ENCODE assay signal across 8 cellular contexts in genomic region chr2:43218550-43219382, GRCh38. TPM values are rescaled to one million over a fixed set of nuclear protein-coding genes. Genes with fewer than 3 reads are reported as not detected.
A peak's percentile ranks its signal among the peaks of the same experiment; 100 is the strongest.
DNase-seq lines count a peak whose midpoint lies in the region; ATAC-seq and TF ChIP-seq lines count a peak whose summit lies in the region.

No MANE protein-coding gene starts in this region.

- H3K36me3 Mint-ChIP-seq in activated T-cell treated with anti-CD3 and anti-CD28 coated beads, Interleukin-2, amount 50 U/mL, for 4 hours (ENCODE audit: insufficient read depth): peaks cover 8% of the 10 kb centered on the region

- H3K27me3 ChIP-seq in fibroblast of lung (ENCODE audit: control insufficient read depth, insufficient read depth, low read length) (no peaks in the 10 kb centered on the region), osteoblast (ENCODE audit: insufficient read depth, low read length) (no peaks in the 10 kb centered on the region), vagina (no peaks in the 10 kb centered on the region)

- H3K4me3 ChIP-seq in fibroblast of lung (replicated peaks in 1 of 4; ENCODE audit: control extremely low read depth in 1 of 4, insufficient read depth in 1 of 4, low read depth in 3 of 4, low read length in 4 of 4) (peak overlapping the region; percentile 20 to 99 (median 57)), osteoblast (ENCODE audit: insufficient read depth, low read length) (peak overlapping the region; percentile 90), vagina (peak overlapping the region; percentile 97 to 99)

- TF ChIP-seq CTCF in fibroblast of lung (conservative IDR thresholded peaks at IDR 0.05 in 1 of 2, IDR thresholded peaks at IDR 0.05 in 1 of 2; ENCODE audit: low read depth in 1 of 2, low read length in 2 of 2): no peak
- TF ChIP-seq CTCF in osteoblast (IDR thresholded peaks at IDR 0.05; ENCODE audit: extremely low read depth, low read depth, low read length): no peak
- no peak for TF ChIP-seq CTCF in vagina (IDR thresholded peaks at IDR 0.05)

- H3K4me3 Mint-ChIP-seq in activated T-cell treated with anti-CD3 and anti-CD28 coated beads, Interleukin-2, amount 50 U/mL, for 4 hours: peak overlapping the region; percentile 91

- intact Hi-C loops in vagina (cut with DNase I): loop anchor here (5.0 kb wide), 1 partner anchor 759 kb away; no protein-coding TSS in a partner anchor

- H3K27ac ChIP-seq in fibroblast of lung (ENCODE audit: insufficient read depth, low read length) (peak overlapping the region; percentile 84), osteoblast (ENCODE audit: low read depth, low read length) (peak overlapping the region; percentile 68), vagina (peak overlapping the region; percentile 99)

- H3K4me1 ChIP-seq in fibroblast of lung (ENCODE audit: control insufficient read depth, extremely low read depth, insufficient read depth, low read length) (peaks cover 19% of the 10 kb centered on the region), osteoblast (ENCODE audit: insufficient read depth, low read length) (peaks cover 52% of the 10 kb centered on the region), vagina (peaks cover 45% of the 10 kb centered on the region)

- peaks cover 60% of the 10 kb centered on the region for H3K4me1 Mint-ChIP-seq in activated T-cell treated with anti-CD3 and anti-CD28 coated beads, Interleukin-2, amount 50 U/mL, for 4 hours (ENCODE audit: low read depth)

- peak overlapping the region; percentile 95 for H3K4me2 ChIP-seq in fibroblast of lung (ENCODE audit: extremely low read depth, insufficient read depth, low read length)
- peak overlapping the region; percentile 85 for H3K4me2 ChIP-seq in osteoblast (ENCODE audit: insufficient read depth, low read length)

- no peaks in the 10 kb centered on the region for H3K9me3 Mint-ChIP-seq in activated T-cell treated with anti-CD3 and anti-CD28 coated beads, Interleukin-2, amount 50 U/mL, for 4 hours

- H3K79me2 ChIP-seq in fibroblast of lung (ENCODE audit: control insufficient read depth, insufficient read depth, low read length) (peaks cover 23% of the 10 kb centered on the region), osteoblast (ENCODE audit: insufficient read depth, low read length) (peaks cover 32% of the 10 kb centered on the region)

- H3K36me3 ChIP-seq in fibroblast of lung (ENCODE audit: control insufficient read depth, insufficient read depth, low read length): peaks cover 2% of the 10 kb centered on the region
- H3K36me3 ChIP-seq in osteoblast (ENCODE audit: insufficient read depth, low read length): peaks cover 14% of the 10 kb centered on the region
- H3K36me3 ChIP-seq in vagina: peaks cover 0 to 18% of the 10 kb centered on the region in 2 donors

- no peak for TF ChIP-seq POLR2A in vagina (IDR thresholded peaks at IDR 0.05)

- ATAC-seq in GM21786 (IDR thresholded peaks at IDR 0.05; ENCODE audit: unreplicated experiment): peak; percentile 44
- ATAC-seq in activated T-cell treated with anti-CD3 and anti-CD28 coated beads, Interleukin-2, amount 50 U/mL, for 4 hours: peak; percentile 9 to 18

- no peaks in the 10 kb centered on the region for H3K9me3 ChIP-seq in fibroblast of lung (ENCODE audit: control insufficient read depth, insufficient read depth, low read depth, low read length)
- no peaks in the 10 kb centered on the region for H3K9me3 ChIP-seq in osteoblast (ENCODE audit: low read depth, low read length)
- no peaks in the 10 kb centered on the region for H3K9me3 ChIP-seq in vagina

- H4K20me1 ChIP-seq in fibroblast of lung (ENCODE audit: control insufficient read depth, extremely low read depth, insufficient read depth, low read length) (no peaks in the 10 kb centered on the region), osteoblast (ENCODE audit: insufficient read depth, low read length) (peaks cover 8% of the 10 kb centered on the region)

- in situ Hi-C loops in Caki2 (cut with HindIII; ENCODE audit: low pct_unique_long_range_greater_than_20kb, low sequenced_read_pairs): no loop called here

- no peaks in the 10 kb centered on the region for H3K27me3 Mint-ChIP-seq in activated T-cell treated with anti-CD3 and anti-CD28 coated beads, Interleukin-2, amount 50 U/mL, for 4 hours (ENCODE audit: low read depth)

- H2AFZ ChIP-seq in fibroblast of lung (ENCODE audit: low read length): no peak overlapping the region
- H2AFZ ChIP-seq in osteoblast (ENCODE audit: low read length): peak overlapping the region; percentile 68

- peak overlapping the region; percentile 40 for H3K9ac ChIP-seq in fibroblast of lung (ENCODE audit: insufficient read depth, low read length)

- peak; percentile 56 for DNase-seq in Caki2 (ENCODE audit: low read depth)
- peak; percentile 77 for DNase-seq in NOMO-1 treated with dmso at 0.1 percent for 144 hours (lab: John Stamatoyannopoulos, UW; ENCODE audit: unreplicated experiment)
- DNase-seq in activated T-cell treated with anti-CD3 and anti-CD28 coated beads, Interleukin-2, amount 50 U/mL, for 4 hours: peak; percentile 66
- DNase-seq in fibroblast of lung (ENCODE audit: low read depth in 2 of 2): peak; percentile 21 to 34
- peak; percentile 71 for DNase-seq in osteoblast (ENCODE audit: insufficient read length, low spot score, missing footprints)
- peak in 1 of 2 donors; percentile 94 for DNase-seq in vagina (ENCODE audit: extremely low spot score in 2 of 2)
- no peak for DNase-seq in putamen (ENCODE audit: low spot score)

RNA-seq across cellular contexts. Expression of gene ZFP36L2, which starts 7.6 kb away (rescaled TPM):
- 0.41 and 6.1 TPM in 2 replicates for total RNA-seq in Caki2 (2014; rRNA removed; shearing (Covaris generic); ENCODE audit: low replicate concordance)
- 10 to 100 TPM; 67.7 to 81.4 (median 75.5) TPM for total RNA-seq in activated T-cell treated with anti-CD3 and anti-CD28 coated beads, Interleukin-2, amount 50 U/mL, for 4 hours
- 11.6 and 16.7 TPM in 2 replicates for total RNA-seq in fibroblast of lung
- polyA plus RNA-seq in fibroblast of lung: 26.7 and 29.6 TPM in 2 replicates
- polyA plus RNA-seq in fibroblast of lung (2012): 84.1 and 85.5 TPM in 2 replicates
- polyA minus RNA-seq in fibroblast of lung (ENCODE audit: low replicate concordance): 6.7 and 10.0 TPM in 2 replicates
- 14.7 and 15.6 TPM in 2 replicates for total RNA-seq in osteoblast
- 206 TPM for total RNA-seq in vagina
